Comparison of ENCODE assay signal across 1 cellular context in the genomic region with DNA sequence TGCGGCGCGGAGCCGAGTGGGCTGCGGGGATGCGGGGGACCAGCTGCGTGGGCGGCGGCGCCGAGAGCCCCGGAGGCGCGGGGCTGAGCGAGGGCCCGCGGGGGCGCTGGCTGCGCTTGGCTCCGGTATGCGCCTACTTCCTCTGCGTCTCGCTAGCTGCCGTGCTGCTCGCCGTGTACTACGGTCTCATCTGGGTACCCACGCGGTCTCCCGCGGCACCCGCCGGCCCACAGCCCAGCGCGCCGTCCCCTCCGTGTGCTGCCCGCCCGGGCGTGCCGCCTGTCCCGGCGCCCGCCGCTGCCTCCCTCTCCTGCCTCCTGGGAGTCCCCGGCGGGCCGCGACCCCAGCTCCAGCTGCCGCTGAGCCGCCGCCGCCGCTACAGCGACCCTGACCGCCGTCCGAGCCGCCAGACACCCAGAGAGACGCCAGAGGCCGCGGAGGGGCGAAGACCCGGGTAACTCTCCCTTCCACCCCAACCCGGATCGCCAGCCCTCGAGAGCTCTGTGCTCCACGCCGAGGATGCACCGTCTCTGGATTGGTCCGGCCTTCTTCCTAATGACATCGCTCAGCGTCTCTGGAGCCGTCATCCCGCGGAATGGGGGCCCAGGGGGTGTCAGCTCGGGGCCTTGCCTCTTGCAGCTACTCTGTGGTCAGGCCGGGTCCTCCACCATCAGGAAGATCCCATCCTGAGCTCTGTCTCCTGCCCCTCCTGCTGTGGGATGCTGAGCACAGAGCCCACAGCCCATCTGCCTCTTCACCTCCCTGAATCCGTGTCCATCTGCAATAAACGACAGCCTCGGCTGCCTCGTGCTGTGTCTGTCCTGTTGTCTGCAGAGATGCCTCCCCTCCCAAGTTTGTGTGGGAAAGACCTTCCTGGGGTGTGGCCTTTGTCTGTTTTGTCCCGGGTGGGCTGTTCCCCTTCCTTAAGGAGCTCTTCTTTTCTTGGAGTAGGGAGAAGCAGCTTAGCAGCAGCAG.
TF ChIP-seq lines count a peak whose summit lies in the region.

No MANE protein-coding gene starts in this region.

TF ChIP-seq in HepG2, 621 proteins besides CTCF, POLR2A, EP300 and RAD21:
- no peak for TF ChIP-seq ETV5 (CRISPR knock-in tag; IDR thresholded peaks at IDR 0.05; ENCODE audit: borderline replicate concordance)
- no peak for TF ChIP-seq SP1 (IDR thresholded peaks at IDR 0.05)
- TF ChIP-seq SP1 (CRISPR knock-in tag; IDR thresholded peaks at IDR 0.05): peak; percentile 29; the same call in 1 of the 2 replicates
- TF ChIP-seq ZNF605 (CRISPR knock-in tag; IDR thresholded peaks at IDR 0.05): no peak
- TF ChIP-seq, protein P1, sequence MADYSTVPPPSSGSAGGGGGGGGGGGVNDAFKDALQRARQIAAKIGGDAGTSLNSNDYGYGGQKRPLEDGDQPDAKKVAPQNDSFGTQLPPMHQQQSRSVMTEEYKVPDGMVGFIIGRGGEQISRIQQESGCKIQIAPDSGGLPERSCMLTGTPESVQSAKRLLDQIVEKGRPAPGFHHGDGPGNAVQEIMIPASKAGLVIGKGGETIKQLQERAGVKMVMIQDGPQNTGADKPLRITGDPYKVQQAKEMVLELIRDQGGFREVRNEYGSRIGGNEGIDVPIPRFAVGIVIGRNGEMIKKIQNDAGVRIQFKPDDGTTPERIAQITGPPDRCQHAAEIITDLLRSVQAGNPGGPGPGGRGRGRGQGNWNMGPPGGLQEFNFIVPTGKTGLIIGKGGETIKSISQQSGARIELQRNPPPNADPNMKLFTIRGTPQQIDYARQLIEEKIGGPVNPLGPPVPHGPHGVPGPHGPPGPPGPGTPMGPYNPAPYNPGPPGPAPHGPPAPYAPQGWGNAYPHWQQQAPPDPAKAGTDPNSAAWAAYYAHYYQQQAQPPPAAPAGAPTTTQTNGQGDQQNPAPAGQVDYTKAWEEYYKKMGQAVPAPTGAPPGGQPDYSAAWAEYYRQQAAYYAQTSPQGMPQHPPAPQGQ (CRISPR knock-in tag; IDR thresholded peaks at IDR 0.05; ENCODE audit: borderline replicate concordance): no peak
- no peak for TF ChIP-seq CBFB (CRISPR knock-in tag; IDR thresholded peaks at IDR 0.05)
- TF ChIP-seq ZBTB38 (CRISPR knock-in tag; IDR thresholded peaks at IDR 0.05): 0 out of 2 replicates have a peak, but pooled peaks have one; percentile 4
- peak; percentile 81 for TF ChIP-seq AGO1 (IDR thresholded peaks at IDR 0.05; ENCODE audit: low read depth, low read length, poor library complexity, severe bottlenecking)
- TF ChIP-seq ZMYM4 (CRISPR knock-in tag; IDR thresholded peaks at IDR 0.05): no peak
- no peak; the same call in 1 of the 2 replicates for TF ChIP-seq DNMT1 (CRISPR knock-in tag; IDR thresholded peaks at IDR 0.05)
- TF ChIP-seq, protein P2, sequence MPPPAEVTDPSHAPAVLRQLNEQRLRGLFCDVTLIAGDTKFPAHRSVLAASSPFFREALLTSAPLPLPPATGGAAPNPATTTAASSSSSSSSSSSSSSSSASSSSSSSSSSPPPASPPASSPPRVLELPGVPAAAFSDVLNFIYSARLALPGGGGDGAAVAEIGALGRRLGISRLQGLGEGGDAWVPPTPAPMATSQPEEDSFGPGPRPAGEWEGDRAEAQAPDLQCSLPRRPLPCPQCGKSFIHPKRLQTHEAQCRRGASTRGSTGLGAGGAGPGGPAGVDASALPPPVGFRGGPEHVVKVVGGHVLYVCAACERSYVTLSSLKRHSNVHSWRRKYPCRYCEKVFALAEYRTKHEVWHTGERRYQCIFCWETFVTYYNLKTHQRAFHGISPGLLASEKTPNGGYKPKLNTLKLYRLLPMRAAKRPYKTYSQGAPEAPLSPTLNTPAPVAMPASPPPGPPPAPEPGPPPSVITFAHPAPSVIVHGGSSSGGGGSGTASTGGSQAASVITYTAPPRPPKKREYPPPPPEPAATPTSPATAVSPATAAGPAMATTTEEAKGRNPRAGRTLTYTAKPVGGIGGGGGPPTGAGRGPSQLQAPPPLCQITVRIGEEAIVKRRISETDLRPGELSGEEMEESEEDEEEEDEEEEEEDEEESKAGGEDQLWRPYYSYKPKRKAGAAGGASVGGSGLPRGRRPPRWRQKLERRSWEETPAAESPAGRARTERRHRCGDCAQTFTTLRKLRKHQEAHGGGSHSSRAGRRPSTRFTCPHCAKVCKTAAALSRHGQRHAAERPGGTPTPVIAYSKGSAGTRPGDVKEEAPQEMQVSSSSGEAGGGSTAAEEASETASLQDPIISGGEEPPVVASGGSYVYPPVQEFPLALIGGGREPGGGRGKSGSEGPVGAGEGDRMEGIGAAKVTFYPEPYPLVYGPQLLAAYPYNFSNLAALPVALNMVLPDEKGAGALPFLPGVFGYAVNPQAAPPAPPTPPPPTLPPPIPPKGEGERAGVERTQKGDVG (CRISPR knock-in tag; IDR thresholded peaks at IDR 0.05; ENCODE audit: borderline replicate concordance): 0 out of 2 replicates have a peak, but pooled peaks have one; percentile 27
- no peak for TF ChIP-seq PCBP1 (IDR thresholded peaks at IDR 0.05; ENCODE audit: borderline replicate concordance, low read depth, low read length)
- TF ChIP-seq, protein P3, sequence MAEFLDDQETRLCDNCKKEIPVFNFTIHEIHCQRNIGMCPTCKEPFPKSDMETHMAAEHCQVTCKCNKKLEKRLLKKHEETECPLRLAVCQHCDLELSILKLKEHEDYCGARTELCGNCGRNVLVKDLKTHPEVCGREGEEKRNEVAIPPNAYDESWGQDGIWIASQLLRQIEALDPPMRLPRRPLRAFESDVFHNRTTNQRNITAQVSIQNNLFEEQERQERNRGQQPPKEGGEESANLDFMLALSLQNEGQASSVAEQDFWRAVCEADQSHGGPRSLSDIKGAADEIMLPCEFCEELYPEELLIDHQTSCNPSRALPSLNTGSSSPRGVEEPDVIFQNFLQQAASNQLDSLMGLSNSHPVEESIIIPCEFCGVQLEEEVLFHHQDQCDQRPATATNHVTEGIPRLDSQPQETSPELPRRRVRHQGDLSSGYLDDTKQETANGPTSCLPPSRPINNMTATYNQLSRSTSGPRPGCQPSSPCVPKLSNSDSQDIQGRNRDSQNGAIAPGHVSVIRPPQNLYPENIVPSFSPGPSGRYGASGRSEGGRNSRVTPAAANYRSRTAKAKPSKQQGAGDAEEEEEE (CRISPR knock-in tag; IDR thresholded peaks at IDR 0.05; ENCODE audit: borderline replicate concordance): no peak
- peak; percentile 69 for TF ChIP-seq AGO2 (optimal IDR thresholded peaks at IDR 0.05; ENCODE audit: low read depth, low read length)
- no peak for TF ChIP-seq RARA (CRISPR knock-in tag; IDR thresholded peaks at IDR 0.05)
- no peak for TF ChIP-seq ZNF160 (CRISPR knock-in tag; IDR thresholded peaks at IDR 0.05)
- no peak for TF ChIP-seq NR2F6 (IDR thresholded peaks at IDR 0.05)
- TF ChIP-seq NR2F6 (CRISPR knock-in tag; IDR thresholded peaks at IDR 0.05): no peak
- TF ChIP-seq, protein P4, sequence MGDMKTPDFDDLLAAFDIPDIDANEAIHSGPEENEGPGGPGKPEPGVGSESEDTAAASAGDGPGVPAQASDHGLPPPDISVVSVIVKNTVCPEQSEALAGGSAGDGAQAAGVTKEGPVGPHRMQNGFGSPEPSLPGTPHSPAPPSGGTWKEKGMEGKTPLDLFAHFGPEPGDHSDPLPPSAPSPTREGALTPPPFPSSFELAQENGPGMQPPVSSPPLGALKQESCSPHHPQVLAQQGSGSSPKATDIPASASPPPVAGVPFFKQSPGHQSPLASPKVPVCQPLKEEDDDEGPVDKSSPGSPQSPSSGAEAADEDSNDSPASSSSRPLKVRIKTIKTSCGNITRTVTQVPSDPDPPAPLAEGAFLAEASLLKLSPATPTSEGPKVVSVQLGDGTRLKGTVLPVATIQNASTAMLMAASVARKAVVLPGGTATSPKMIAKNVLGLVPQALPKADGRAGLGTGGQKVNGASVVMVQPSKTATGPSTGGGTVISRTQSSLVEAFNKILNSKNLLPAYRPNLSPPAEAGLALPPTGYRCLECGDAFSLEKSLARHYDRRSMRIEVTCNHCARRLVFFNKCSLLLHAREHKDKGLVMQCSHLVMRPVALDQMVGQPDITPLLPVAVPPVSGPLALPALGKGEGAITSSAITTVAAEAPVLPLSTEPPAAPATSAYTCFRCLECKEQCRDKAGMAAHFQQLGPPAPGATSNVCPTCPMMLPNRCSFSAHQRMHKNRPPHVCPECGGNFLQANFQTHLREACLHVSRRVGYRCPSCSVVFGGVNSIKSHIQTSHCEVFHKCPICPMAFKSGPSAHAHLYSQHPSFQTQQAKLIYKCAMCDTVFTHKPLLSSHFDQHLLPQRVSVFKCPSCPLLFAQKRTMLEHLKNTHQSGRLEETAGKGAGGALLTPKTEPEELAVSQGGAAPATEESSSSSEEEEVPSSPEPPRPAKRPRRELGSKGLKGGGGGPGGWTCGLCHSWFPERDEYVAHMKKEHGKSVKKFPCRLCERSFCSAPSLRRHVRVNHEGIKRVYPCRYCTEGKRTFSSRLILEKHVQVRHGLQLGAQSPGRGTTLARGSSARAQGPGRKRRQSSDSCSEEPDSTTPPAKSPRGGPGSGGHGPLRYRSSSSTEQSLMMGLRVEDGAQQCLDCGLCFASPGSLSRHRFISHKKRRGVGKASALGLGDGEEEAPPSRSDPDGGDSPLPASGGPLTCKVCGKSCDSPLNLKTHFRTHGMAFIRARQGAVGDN (CRISPR knock-in tag; IDR thresholded peaks at IDR 0.05): peak; percentile 31; the same call in 1 of the 2 replicates
- no peak for TF ChIP-seq CENPX (CRISPR knock-in tag; IDR thresholded peaks at IDR 0.05)
- no peak for TF ChIP-seq ZNF530 (CRISPR knock-in tag; IDR thresholded peaks at IDR 0.05; ENCODE audit: low read depth)
- TF ChIP-seq ZNF577 (CRISPR knock-in tag; IDR thresholded peaks at IDR 0.05; ENCODE audit: borderline replicate concordance, low read depth): no peak
- TF ChIP-seq, protein P5, sequence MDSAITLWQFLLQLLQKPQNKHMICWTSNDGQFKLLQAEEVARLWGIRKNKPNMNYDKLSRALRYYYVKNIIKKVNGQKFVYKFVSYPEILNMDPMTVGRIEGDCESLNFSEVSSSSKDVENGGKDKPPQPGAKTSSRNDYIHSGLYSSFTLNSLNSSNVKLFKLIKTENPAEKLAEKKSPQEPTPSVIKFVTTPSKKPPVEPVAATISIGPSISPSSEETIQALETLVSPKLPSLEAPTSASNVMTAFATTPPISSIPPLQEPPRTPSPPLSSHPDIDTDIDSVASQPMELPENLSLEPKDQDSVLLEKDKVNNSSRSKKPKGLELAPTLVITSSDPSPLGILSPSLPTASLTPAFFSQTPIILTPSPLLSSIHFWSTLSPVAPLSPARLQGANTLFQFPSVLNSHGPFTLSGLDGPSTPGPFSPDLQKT (CRISPR knock-in tag; IDR thresholded peaks at IDR 0.05; ENCODE audit: borderline replicate concordance): no peak
- no peak for TF ChIP-seq NFYB (CRISPR knock-in tag; IDR thresholded peaks at IDR 0.05)
- TF ChIP-seq ZNF678 (CRISPR knock-in tag; IDR thresholded peaks at IDR 0.05): no peak
- TF ChIP-seq, protein P6, sequence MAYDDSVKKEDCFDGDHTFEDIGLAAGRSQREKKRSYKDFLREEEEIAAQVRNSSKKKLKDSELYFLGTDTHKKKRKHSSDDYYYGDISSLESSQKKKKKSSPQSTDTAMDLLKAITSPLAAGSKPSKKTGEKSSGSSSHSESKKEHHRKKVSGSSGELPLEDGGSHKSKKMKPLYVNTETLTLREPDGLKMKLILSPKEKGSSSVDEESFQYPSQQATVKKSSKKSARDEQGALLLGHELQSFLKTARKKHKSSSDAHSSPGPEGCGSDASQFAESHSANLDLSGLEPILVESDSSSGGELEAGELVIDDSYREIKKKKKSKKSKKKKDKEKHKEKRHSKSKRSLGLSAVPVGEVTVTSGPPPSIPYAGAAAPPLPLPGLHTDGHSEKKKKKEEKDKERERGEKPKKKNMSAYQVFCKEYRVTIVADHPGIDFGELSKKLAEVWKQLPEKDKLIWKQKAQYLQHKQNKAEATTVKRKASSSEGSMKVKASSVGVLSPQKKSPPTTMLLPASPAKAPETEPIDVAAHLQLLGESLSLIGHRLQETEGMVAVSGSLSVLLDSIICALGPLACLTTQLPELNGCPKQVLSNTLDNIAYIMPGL (CRISPR knock-in tag; IDR thresholded peaks at IDR 0.05; ENCODE audit: borderline replicate concordance in 1 of 2, low read depth in 1 of 2): no peak
- TF ChIP-seq PCBP2 (optimal IDR thresholded peaks at IDR 0.05; ENCODE audit: low read depth, low read length, poor library complexity, severe bottlenecking): no peak
- no peak for TF ChIP-seq CENPT (CRISPR knock-in tag; IDR thresholded peaks at IDR 0.05; ENCODE audit: low read depth)
